In genomic region chrX:29587107-29587506, GRCh38 we compare ENCODE assay signal across 29 cellular contexts.
DNase-seq lines count a peak whose midpoint lies in the region; ATAC-seq, FAIRE-seq and TF ChIP-seq lines count a peak whose summit lies in the region.
"Had no signal": no experiment of that assay in that cellular context is flagged by ENCODE, and none has a peak within 500 bp of the region (broad histone marks: within the 10 kb centered on the region; RNA-seq: fewer than 3 reads in every experiment).

No MANE protein-coding gene starts in this region.

- no peaks in the 10 kb centered on the region for H3K27me3 ChIP-seq in astrocyte (ENCODE audit: insufficient read depth, low read length)
- H3K27me3 ChIP-seq: right lobe of liver, SJSA1, uterus had no signal

- no peaks in the 10 kb centered on the region for H3K9me3 ChIP-seq in astrocyte (ENCODE audit: insufficient read depth, low read depth, low read length)
- H3K9me3 ChIP-seq: right lobe of liver, SJSA1, thoracic aorta, uterus had no signal

- no peak overlapping the region for H3K4me3 Mint-ChIP-seq in astrocyte (ENCODE audit: unreplicated experiment)
- H3K4me3 Mint-ChIP-seq: activated CD8-positive, alpha-beta T cell treated with anti-CD3 and anti-CD28 coated beads, Interleukin-2, amount 10 ng/mL, durations not matched to agents 7 days and 5 days; activated naive CD8-positive, alpha-beta T cell treated with anti-CD3 and anti-CD28 coated beads, Interleukin-2, amount 10 ng/mL, durations not matched to agents 7 days and 5 days; central memory CD8-positive, alpha-beta T cell; memory B cell had no signal

- no peaks in the 10 kb centered on the region for H3K4me1 Mint-ChIP-seq in astrocyte (ENCODE audit: low read depth, unreplicated experiment)
- H3K4me1 Mint-ChIP-seq: activated naive CD8-positive, alpha-beta T cell treated with anti-CD3 and anti-CD28 coated beads, Interleukin-2, amount 10 ng/mL, durations not matched to agents 7 days and 5 days; central memory CD8-positive, alpha-beta T cell; memory B cell had no signal

- ATAC-seq in GM18867 (IDR thresholded peaks at IDR 0.05; ENCODE audit: unreplicated experiment) (peak; percentile 58), GM21381 (IDR thresholded peaks at IDR 0.05; ENCODE audit: unreplicated experiment) (peak; percentile 55), HG02943 (IDR thresholded peaks at IDR 0.05; ENCODE audit: low read depth, unreplicated experiment) (peak; percentile 81), GM21360 (IDR thresholded peaks at IDR 0.05; ENCODE audit: unreplicated experiment) (no peak)
- ATAC-seq: activated CD8-positive, alpha-beta T cell treated with anti-CD3 and anti-CD28 coated beads, Interleukin-2, amount 10 ng/mL, durations not matched to agents 7 days and 5 days; right lobe of liver; stimulated activated naive CD8-positive, alpha-beta T cell treated with anti-CD3 and anti-CD28 coated beads, Interleukin-15, Interleukin-2, amounts not matched to agents 100 U/mL and 50 U/mL, for 24 hours had no signal

- DNase-seq in astrocyte (ENCODE audit: low read depth) (no peak), NCI-H82 treated with DMSO at 0.1 percent for 48 hours (lab: John Stamatoyannopoulos, UW; ENCODE audit: unreplicated experiment) (no peak), GM03348 (ENCODE audit: low spot score) (no peak), HuH-7.5 (ENCODE audit: low spot score) (no peak)
- DNase-seq: ACHN; activated CD4-positive, CD25-positive, alpha-beta regulatory T cell treated with anti-CD3 and anti-CD28 coated beads, Interleukin-2, amount 50 U/mL, for 72 hours; activated CD8-positive, alpha-beta T cell treated with anti-CD3 and anti-CD28 coated beads, Interleukin-2, amount 10 ng/mL, durations not matched to agents 7 days and 5 days; activated effector memory CD4-positive, alpha-beta T cell treated with anti-CD3 and anti-CD28 coated beads, Interleukin-2, amount 50 U/mL, for 16 hours; activated naive CD8-positive, alpha-beta T cell treated with anti-CD3 and anti-CD28 coated beads, Interleukin-2, amount 10 ng/mL, durations not matched to agents 7 days and 5 days; DMS53; GOT3; Karpas-422; NCI-H187; NCI-H526; right lobe of liver; stimulated activated CD4-positive, alpha-beta T cell treated with anti-CD3 and anti-CD28 coated beads, Interleukin-12 subunit alpha, Interleukin-12 subunit beta, amount 100 ng/mL, for 4 hours; stimulated activated naive CD8-positive, alpha-beta T cell treated with anti-CD3 and anti-CD28 coated beads, Interleukin-15, Interleukin-2, amounts not matched to agents 100 U/mL and 50 U/mL, for 24 hours; uterus had no signal

- no peak overlapping the region for H3K27ac ChIP-seq in astrocyte (ENCODE audit: low read depth, low read length)
- H3K27ac ChIP-seq: right lobe of liver, SJSA1, thoracic aorta, uterus had no signal

- H3K9ac ChIP-seq in astrocyte (ENCODE audit: low read length), result no peak overlapping the region

- H3K36me3 ChIP-seq in astrocyte (ENCODE audit: insufficient read depth, low read length), result no peaks in the 10 kb centered on the region
- H3K36me3 ChIP-seq: right lobe of liver, SJSA1, thoracic aorta, uterus had no signal

- TF ChIP-seq CTCF in astrocyte (IDR thresholded peaks at IDR 0.05; ENCODE audit: insufficient read depth, low read depth, low read length), result no peak

- FAIRE-seq in astrocyte (lab: Jason Lieb, UNC), result peak; percentile 95
- FAIRE-seq: G401.6, keratinocyte, TTC549 had no signal

- no peaks in the 10 kb centered on the region for H3K4me1 ChIP-seq in astrocyte (ENCODE audit: insufficient read depth, low read length)
- H3K4me1 ChIP-seq: right lobe of liver, SJSA1, uterus had no signal

- H3K27ac Mint-ChIP-seq in astrocyte (ENCODE audit: unreplicated experiment), result no peak overlapping the region
- H3K27ac Mint-ChIP-seq: activated CD8-positive, alpha-beta T cell treated with anti-CD3 and anti-CD28 coated beads, Interleukin-2, amount 10 ng/mL, durations not matched to agents 7 days and 5 days; activated naive CD8-positive, alpha-beta T cell treated with anti-CD3 and anti-CD28 coated beads, Interleukin-2, amount 10 ng/mL, durations not matched to agents 7 days and 5 days; memory B cell had no signal

- no peaks in the 10 kb centered on the region for H3K27me3 Mint-ChIP-seq in astrocyte (ENCODE audit: low read depth, unreplicated experiment)
- H3K27me3 Mint-ChIP-seq: activated naive CD8-positive, alpha-beta T cell treated with anti-CD3 and anti-CD28 coated beads, Interleukin-2, amount 10 ng/mL, durations not matched to agents 7 days and 5 days; central memory CD8-positive, alpha-beta T cell; memory B cell had no signal

- no peak overlapping the region for H3K4me2 ChIP-seq in astrocyte (ENCODE audit: low read length)

- no peaks in the 10 kb centered on the region for H4K20me1 ChIP-seq in astrocyte (ENCODE audit: insufficient read depth, low read length)

- H3K4me3 ChIP-seq in astrocyte (ENCODE audit: insufficient read depth, low read depth, low read length), result no peak overlapping the region
- H3K4me3 ChIP-seq: right lobe of liver, SJSA1, thoracic aorta, uterus had no signal

- H3K9me3 Mint-ChIP-seq in astrocyte (ENCODE audit: unreplicated experiment), result no peaks in the 10 kb centered on the region

- no peaks in the 10 kb centered on the region for H3K79me2 ChIP-seq in astrocyte (ENCODE audit: insufficient read depth, low read length)

- no peaks in the 10 kb centered on the region for H3K36me3 Mint-ChIP-seq in astrocyte (ENCODE audit: low read depth, unreplicated experiment)
- H3K36me3 Mint-ChIP-seq: activated naive CD8-positive, alpha-beta T cell treated with anti-CD3 and anti-CD28 coated beads, Interleukin-2, amount 10 ng/mL, durations not matched to agents 7 days and 5 days; memory B cell had no signal

- H2AFZ ChIP-seq in astrocyte (ENCODE audit: low read depth, low read length), result no peak overlapping the region
